8 cellular contexts compared by ENCODE assay signal in genomic region chr3:75641107-75641517, GRCh38. TPM values are rescaled to one million over a fixed set of nuclear protein-coding genes. Genes with fewer than 3 reads are reported as not detected.
A peak's percentile ranks its signal among the peaks of the same experiment; 100 is the strongest.
DNase-seq lines count a peak whose midpoint lies in the region; ATAC-seq and TF ChIP-seq lines count a peak whose summit lies in the region.
"Not testable (repeated sequence)": the region's sequence is repeated elsewhere in the genome, so short reads cannot be mapped to it uniquely, and the experiment has no call there.

No MANE protein-coding gene starts in this region.

- peak overlapping the region; percentile 73 for H3K4me3 Mint-ChIP-seq in activated CD8-positive, alpha-beta T cell treated with anti-CD3 and anti-CD28 coated beads for 36 hours
- H3K4me3 Mint-ChIP-seq in central memory CD8-positive, alpha-beta T cell, result peak overlapping the region; percentile 80

- not testable (repeated sequence) for H3K9me3 ChIP-seq in lung (ENCODE audit: control insufficient read depth in 2 of 2, insufficient read depth in 1 of 2, low read length in 1 of 2)

- not testable (repeated sequence) for H3K9me3 Mint-ChIP-seq in activated CD8-positive, alpha-beta T cell treated with anti-CD3 and anti-CD28 coated beads for 36 hours; central memory CD8-positive, alpha-beta T cell

- not testable (repeated sequence) for H3K27me3 Mint-ChIP-seq in activated CD8-positive, alpha-beta T cell treated with anti-CD3 and anti-CD28 coated beads for 36 hours
- H3K27me3 Mint-ChIP-seq in central memory CD8-positive, alpha-beta T cell, result peaks cover 10% of the 10 kb centered on the region

- intact Hi-C loops in activated CD8-positive, alpha-beta T cell treated with anti-CD3 and anti-CD28 coated beads for 36 hours (cut with micrococcal nuclease), result not testable (repeated sequence)
- intact Hi-C loops in head of caudate nucleus (cut with DNase I), result loop anchor here (10.0 kb wide), 2 partner anchors 206 to 346 kb away; no protein-coding TSS in a partner anchor

- H3K27ac ChIP-seq in C4-2B, result 0 out of 2 replicates have a peak overlapping the region, but pooled peaks have one; percentile 18
- peak overlapping the region in 1 of 2 donors; percentile 53 for H3K27ac ChIP-seq in lung (ENCODE audit: low read depth in 1 of 2, low read length in 1 of 2)

- not testable (repeated sequence) for TF ChIP-seq CTCF in C4-2B (conservative IDR thresholded peaks at IDR 0.05); activated CD8-positive, alpha-beta T cell treated with anti-CD3 and anti-CD28 coated beads for 36 hours (IDR thresholded peaks at IDR 0.05); lung (IDR thresholded peaks at IDR 0.05; ENCODE audit: control extremely low read depth, extremely low read depth)

- POLR2A ChIA-PET in activated CD8-positive, alpha-beta T cell treated with anti-CD3 and anti-CD28 coated beads for 36 hours (lab: Charles Lee), result not testable (repeated sequence)

- ATAC-seq in activated CD8-positive, alpha-beta T cell treated with anti-CD3 and anti-CD28 coated beads for 36 hours; central memory CD8-positive, alpha-beta T cell (replicated peaks; ENCODE audit: extremely low read depth, poor library complexity, severe bottlenecking); lung (ENCODE audit: insufficient read depth, low FRiP score): not testable (repeated sequence)

- CTCF ChIA-PET in activated CD8-positive, alpha-beta T cell treated with anti-CD3 and anti-CD28 coated beads for 36 hours (lab: Charles Lee), result not testable (repeated sequence)

- H3K4me1 ChIP-seq in lung (ENCODE audit: control insufficient read depth in 2 of 2, insufficient read depth in 2 of 2, low read length in 2 of 2), result not testable (repeated sequence)

- not testable (repeated sequence) for H3K36me3 ChIP-seq in lung (ENCODE audit: control insufficient read depth in 2 of 2, insufficient read depth in 2 of 2, low read length in 2 of 2)

- not testable (repeated sequence) for H3K27ac Mint-ChIP-seq in activated CD8-positive, alpha-beta T cell treated with anti-CD3 and anti-CD28 coated beads for 36 hours; central memory CD8-positive, alpha-beta T cell (ENCODE audit: low read depth)

- not testable (repeated sequence) for H3K4me1 Mint-ChIP-seq in activated CD8-positive, alpha-beta T cell treated with anti-CD3 and anti-CD28 coated beads for 36 hours (ENCODE audit: low read depth); central memory CD8-positive, alpha-beta T cell

- DNase-seq in HS-27A (ENCODE audit: low read depth), result peak; percentile 33
- peak; percentile 60 for DNase-seq in activated CD8-positive, alpha-beta T cell treated with anti-CD3 and anti-CD28 coated beads for 36 hours
- not testable (repeated sequence) for DNase-seq in central memory CD8-positive, alpha-beta T cell (ENCODE audit: low spot score in 2 of 2)
- DNase-seq in head of caudate nucleus, result peak; percentile 83 to 97 (median 93)
- DNase-seq in lung (ENCODE audit: low spot score), result peak; percentile 54
- peak; percentile 15 for DNase-seq in pulmonary artery endothelial cell (ENCODE audit: low read depth, low spot score)
- peak; percentile 84 for DNase-seq in stromal cell of bone marrow (ENCODE audit: low read depth)

- not testable (repeated sequence) for H3K36me3 Mint-ChIP-seq in activated CD8-positive, alpha-beta T cell treated with anti-CD3 and anti-CD28 coated beads for 36 hours (ENCODE audit: low read depth); central memory CD8-positive, alpha-beta T cell (ENCODE audit: insufficient read depth)

- not testable (repeated sequence) for H3K27me3 ChIP-seq in lung (ENCODE audit: control insufficient read depth, insufficient read depth)

- peak overlapping the region; percentile 52 for H3K4me3 ChIP-seq in lung

- WGBS in lung, 2 donors, result 3 to 5% methylated on average over 16 of the region's 16 CpGs

RNA-seq across cellular contexts. Expression of gene FRG2C, which starts 23.0 kb away (rescaled TPM):
- total RNA-seq in activated CD8-positive, alpha-beta T cell treated with anti-CD3 and anti-CD28 coated beads for 36 hours, result not detected
- total RNA-seq in lung (not detected), pulmonary artery endothelial cell (not detected in 2 replicates)
- not detected for polyA plus RNA-seq in lung
